In genomic region chr22:49724030-49724892, GRCh38 we compare ENCODE assay signal across 8 cellular contexts.
A peak's percentile ranks its signal among the peaks of the same experiment; 100 is the strongest.
DNase-seq lines count a peak whose midpoint lies in the region; ATAC-seq, FAIRE-seq and TF ChIP-seq lines count a peak whose summit lies in the region.

No MANE protein-coding gene starts in this region.

- intact Hi-C loops in endothelial cell of umbilical vein (cut with micrococcal nuclease) = loop anchor here (1.0 to 10.0 kb wide), 5 partner anchors 91 to 1149 kb away; no protein-coding TSS in a partner anchor

- H3K27ac ChIP-seq in HUES48 (ENCODE audit: low read depth, low read length) (no peak overlapping the region), endothelial cell of umbilical vein (ENCODE audit: insufficient read depth, low read depth, low read length) (no peak overlapping the region)

- no peaks in the 10 kb centered on the region for H4K20me1 ChIP-seq in endothelial cell of umbilical vein (replicated peaks; ENCODE audit: control insufficient read depth, extremely low read depth, insufficient read depth, low read length)

- H3K36me3 ChIP-seq in HUES48 (ENCODE audit: control insufficient read depth, insufficient read depth, low read length) (no peaks in the 10 kb centered on the region), endothelial cell of umbilical vein (ENCODE audit: control insufficient read depth in 2 of 2, extremely low read depth in 1 of 2, insufficient read depth in 2 of 2, low read length in 2 of 2) (no peaks in the 10 kb centered on the region)

- H3K9me3 ChIP-seq in HUES48 (ENCODE audit: control insufficient read depth, insufficient read depth, low read length) (no peaks in the 10 kb centered on the region), endothelial cell of umbilical vein (replicated peaks; ENCODE audit: control insufficient read depth, insufficient read depth, low read length) (no peaks in the 10 kb centered on the region)

- DNase-seq in T-helper 1 cell = peak in 3 of 5 donors; percentile 14 to 23 (median 18)
- no peak for DNase-seq in endothelial cell of umbilical vein (ENCODE audit: low read depth, low spot score)
- DNase-seq in stimulated activated CD4-positive, alpha-beta T cell treated with anti-CD3 and anti-CD28 coated beads, Interleukin-4, amount 100 ng/mL, for 48 hours (ENCODE audit: low read depth in 2 of 2) = peak; percentile 13 to 46
- DNase-seq in superior temporal gyrus (ENCODE audit: extremely low spot score) = no peak
- DNase-seq in HTR-8/SVneo (ENCODE audit: insufficient read length, low spot score) = no peak

- FAIRE-seq in endothelial cell of umbilical vein (lab: Jason Lieb, UNC) = no peak
- FAIRE-seq in HTR-8/SVneo (lab: Jason Lieb, UNC) = no peak

- H3K4me1 ChIP-seq in HUES48 (ENCODE audit: control insufficient read depth, insufficient read depth, low read length) (no peaks in the 10 kb centered on the region), endothelial cell of umbilical vein (ENCODE audit: control insufficient read depth, extremely low read depth, insufficient read depth, low read length) (peaks cover 8% of the 10 kb centered on the region)

- CTCF ChIA-PET in endothelial cell of umbilical vein (lab: Charles Lee) = interaction anchor here (1.0 to 4.3 kb wide), 7 partner anchors 17 to 1231 kb away, joined by 3 to 17 read pairs (median 5); no protein-coding TSS in a partner anchor

- TF ChIP-seq CTCF in endothelial cell of umbilical vein (IDR thresholded peaks at IDR 0.05; ENCODE audit: extremely low read depth in 1 of 2, insufficient read depth in 1 of 2, low read depth in 1 of 2, low read length in 2 of 2) = no peak

- H3K4me3 ChIP-seq in HUES48 (ENCODE audit: low read depth, low read length) (peak overlapping the region; percentile 47; the same call in 1 of the 2 replicates), endothelial cell of umbilical vein (replicated peaks in 1 of 3; ENCODE audit: insufficient read depth in 1 of 3, low read depth in 1 of 3, low read length in 3 of 3) (no peak overlapping the region)

- TF ChIP-seq POLR2A in endothelial cell of umbilical vein (IDR thresholded peaks at IDR 0.05; ENCODE audit: low read depth, low read length) = no peak

- H3K9ac ChIP-seq in HUES48 (ENCODE audit: low read depth, low read length) = no peak overlapping the region
- H3K9ac ChIP-seq in endothelial cell of umbilical vein (replicated peaks; ENCODE audit: extremely low read depth, insufficient read depth, low read length) = no peak overlapping the region

- POLR2A ChIA-PET in endothelial cell of umbilical vein (lab: Charles Lee) = no interaction called here

- H3K9me1 ChIP-seq in endothelial cell of umbilical vein (replicated peaks; ENCODE audit: control insufficient read depth, extremely low read depth, insufficient read depth, low read length) = no peaks in the 10 kb centered on the region

- peaks cover 26% of the 10 kb centered on the region for H3K27me3 ChIP-seq in HUES48 (ENCODE audit: control insufficient read depth, insufficient read depth, low read length)
- H3K27me3 ChIP-seq in endothelial cell of umbilical vein (ENCODE audit: control insufficient read depth in 2 of 2, insufficient read depth in 2 of 2, low read length in 2 of 2) = peaks cover 5 to 6% of the 10 kb centered on the region in 2 experiments

- no peak overlapping the region for H2AFZ ChIP-seq in endothelial cell of umbilical vein (ENCODE audit: low read depth, low read length)

- ATAC-seq in HG03378 (IDR thresholded peaks at IDR 0.05; ENCODE audit: unreplicated experiment) (no peak), GM21576 (IDR thresholded peaks at IDR 0.05; ENCODE audit: unreplicated experiment) (no peak)

- no peaks in the 10 kb centered on the region for H3K79me2 ChIP-seq in endothelial cell of umbilical vein (ENCODE audit: control insufficient read depth, insufficient read depth, low read length)

- H3K4me2 ChIP-seq in endothelial cell of umbilical vein (ENCODE audit: insufficient read depth, low read length) = peak overlapping the region; percentile 2

- dilution Hi-C loops in endothelial cell of umbilical vein (cut with MboI; ENCODE audit: extremely low pct_ligation_motif_present, low sequenced_read_pairs) = no loop called here

- BruUV-seq in endothelial cell of umbilical vein (replicated peaks; lab: Mats Ljungman, UMichigan) = no TSS peak

TF ChIP-seq in endothelial cell of umbilical vein, 7 proteins besides CTCF, POLR2A, EP300 and RAD21:
- no peak for TF ChIP-seq FOS (IDR thresholded peaks at IDR 0.05; ENCODE audit: borderline replicate concordance, insufficient read depth, low read length)
- TF ChIP-seq EZH2 (IDR thresholded peaks at IDR 0.05; ENCODE audit: borderline replicate concordance, low read depth, low read length, severe bottlenecking) = peak; percentile 13
- TF ChIP-seq POLR2AphosphoS5 (IDR thresholded peaks at IDR 0.05; ENCODE audit: insufficient read depth, low read depth, low read length) = no peak
- no peak for TF ChIP-seq GATA2 (IDR thresholded peaks at IDR 0.05; ENCODE audit: insufficient read depth, insufficient read length, low read depth, low read length)
- no peak for TF ChIP-seq MYC (IDR thresholded peaks at IDR 0.05; ENCODE audit: low read depth, low read length)
- TF ChIP-seq MAX (IDR thresholded peaks at IDR 0.05; ENCODE audit: insufficient read depth, insufficient read length) = no peak
- TF ChIP-seq JUN (IDR thresholded peaks at IDR 0.05; ENCODE audit: borderline replicate concordance, insufficient read depth, insufficient read length, low read depth) = no peak

Comparison
In these comparisons a context has a peak if more than half of its experiments do, and no peak if none do; other contexts are left out.
1. DNase-seq: peak in T-helper 1 cell (3 of 5) and stimulated activated CD4-positive, alpha-beta T cell treated with anti-CD3 and anti-CD28 coated beads, Interleukin-4, amount 100 ng/mL, for 48 hours (2 of 2); none in endothelial cell of umbilical vein (single experiment), superior temporal gyrus (single experiment) and HTR-8/SVneo (single experiment).